Comparison of ENCODE assay signal across 8 cellular contexts in the genomic region with DNA sequence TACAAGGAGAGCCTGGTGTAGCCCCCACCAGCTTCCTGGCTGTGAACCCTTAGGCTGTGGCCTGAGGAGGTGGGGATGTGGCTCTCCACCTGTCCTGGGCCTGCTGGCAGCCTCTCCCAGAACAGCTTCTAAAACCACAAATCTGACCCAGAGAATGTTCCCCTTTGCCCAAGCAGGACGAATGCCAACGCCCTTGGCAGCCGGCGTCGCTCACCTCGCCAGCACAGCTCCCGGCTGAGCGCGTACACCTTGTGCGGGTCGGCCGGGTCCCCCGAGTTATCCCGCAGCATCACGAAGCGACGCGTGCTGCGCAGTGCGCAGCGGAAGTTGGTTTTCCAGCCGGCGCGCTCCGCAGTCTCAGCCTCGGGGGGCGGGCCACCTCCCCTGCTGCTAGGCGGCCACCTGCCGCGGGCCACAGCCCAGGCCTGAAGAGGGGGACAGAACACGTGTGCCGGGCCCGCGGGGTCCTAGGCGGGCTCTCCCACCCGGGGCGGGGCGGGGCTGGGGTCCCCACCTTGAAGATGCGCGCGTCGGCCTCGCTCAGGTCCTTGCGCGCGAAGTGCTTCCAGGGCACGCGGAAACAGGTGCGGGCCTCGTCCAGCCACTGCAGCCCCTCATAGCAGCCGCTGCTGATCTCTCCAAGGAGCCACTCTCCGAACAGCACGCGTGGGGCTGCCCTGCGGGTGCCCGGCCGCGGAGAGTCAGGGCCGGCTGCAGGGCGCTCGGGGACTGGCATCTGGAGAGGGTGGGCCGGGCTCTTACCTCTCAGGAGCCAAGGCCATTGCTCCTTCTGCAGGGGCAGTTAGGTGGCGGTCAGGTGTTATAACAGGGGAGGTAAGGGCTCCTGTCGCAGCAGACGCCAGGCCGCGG. TPM values are rescaled to one million over a fixed set of nuclear protein-coding genes. Genes with fewer than 3 reads are reported as not detected.
DNase-seq lines count a peak whose midpoint lies in the region; ATAC-seq, FAIRE-seq and TF ChIP-seq lines count a peak whose summit lies in the region.

No MANE protein-coding gene starts in this region.

- TF ChIP-seq CTCF in fibroblast of pulmonary artery (IDR thresholded peaks at IDR 0.05; ENCODE audit: low read length, missing control alignments) (no peak), parathyroid adenoma (IDR thresholded peaks at IDR 0.05) (no peak)

- peaks cover 25% of the 10 kb centered on the region for H3K36me3 Mint-ChIP-seq in activated CD4-positive, alpha-beta T cell treated with anti-CD3 and anti-CD28 coated beads, Interleukin-2, amount 10 ng/mL, durations not matched to agents 24 days and 14 days (ENCODE audit: low read depth)
- H3K36me3 Mint-ChIP-seq in T-helper 1 cell treated with Interleukin-12 subunit alpha and Interleukin-12 subunit beta and Interleukin-4 antibody, amounts not matched to agents 30 μg/mL and 1 μg/mL, for 36 hours (ENCODE audit: low read depth): peaks cover 22% of the 10 kb centered on the region

- no peak overlapping the region for H2AFZ ChIP-seq in parathyroid adenoma

- FAIRE-seq in HTR-8/SVneo (lab: Jason Lieb, UNC): no peak

- no peak overlapping the region for H3K9ac ChIP-seq in parathyroid adenoma

- no peaks in the 10 kb centered on the region for H3K27me3 Mint-ChIP-seq in activated CD4-positive, alpha-beta T cell treated with anti-CD3 and anti-CD28 coated beads, Interleukin-2, amount 10 ng/mL, durations not matched to agents 24 days and 14 days
- H3K27me3 Mint-ChIP-seq in T-helper 1 cell treated with Interleukin-12 subunit alpha and Interleukin-12 subunit beta and Interleukin-4 antibody, amounts not matched to agents 30 μg/mL and 1 μg/mL, for 36 hours (ENCODE audit: low read depth): no peaks in the 10 kb centered on the region

- peak overlapping the region; percentile 89 for H3K4me3 Mint-ChIP-seq in activated CD4-positive, alpha-beta T cell treated with anti-CD3 and anti-CD28 coated beads, Interleukin-2, amount 10 ng/mL, durations not matched to agents 24 days and 14 days
- H3K4me3 Mint-ChIP-seq in T-helper 1 cell treated with Interleukin-12 subunit alpha and Interleukin-12 subunit beta and Interleukin-4 antibody, amounts not matched to agents 30 μg/mL and 1 μg/mL, for 36 hours: peak overlapping the region; percentile 89

- H3K9me3 ChIP-seq in parathyroid adenoma (ENCODE audit: control insufficient read depth, low read length): no peaks in the 10 kb centered on the region

- ATAC-seq in HG03039 (IDR thresholded peaks at IDR 0.05; ENCODE audit: unreplicated experiment): no peak

- H3K27ac Mint-ChIP-seq in activated CD4-positive, alpha-beta T cell treated with anti-CD3 and anti-CD28 coated beads, Interleukin-2, amount 10 ng/mL, durations not matched to agents 24 days and 14 days: peak overlapping the region; percentile 89
- H3K27ac Mint-ChIP-seq in T-helper 1 cell treated with Interleukin-12 subunit alpha and Interleukin-12 subunit beta and Interleukin-4 antibody, amounts not matched to agents 30 μg/mL and 1 μg/mL, for 36 hours: peak overlapping the region; percentile 90

- H3K36me3 ChIP-seq in parathyroid adenoma (ENCODE audit: control insufficient read depth, insufficient read depth, low read length): no peaks in the 10 kb centered on the region

- H3K4me2 ChIP-seq in parathyroid adenoma (ENCODE audit: low read length): peak overlapping the region; percentile 93

- H3K4me1 ChIP-seq in parathyroid adenoma: no peaks in the 10 kb centered on the region

- peak; percentile 73 for DNase-seq in activated CD4-positive, alpha-beta T cell treated with anti-CD3 and anti-CD28 coated beads, Interleukin-2, amount 10 ng/mL, durations not matched to agents 24 days and 14 days
- no peak for DNase-seq in activated CD4-positive, alpha-beta T cell treated with anti-CD3 and anti-CD28 coated beads for 4 hours
- no peak for DNase-seq in fibroblast of pulmonary artery (ENCODE audit: low read depth)
- no peak for DNase-seq in HTR-8/SVneo (ENCODE audit: insufficient read length, low spot score)
- no peak for DNase-seq in HuH-7 (ENCODE audit: low spot score)

- H3K4me3 ChIP-seq in fibroblast of pulmonary artery (replicated peaks; ENCODE audit: low read depth, low read length) (peak overlapping the region; percentile 72), parathyroid adenoma (ENCODE audit: low read depth, low read length) (peak overlapping the region; percentile 78)

- intact Hi-C loops in activated CD4-positive, alpha-beta T cell treated with anti-CD3 and anti-CD28 coated beads, Interleukin-2, amount 10 ng/mL, durations not matched to agents 24 days and 14 days (cut with micrococcal nuclease): loop anchor here (5.0 kb wide), 1 partner anchor 38 kb away; a partner anchor contains a TSS

- H3K4me1 Mint-ChIP-seq in activated CD4-positive, alpha-beta T cell treated with anti-CD3 and anti-CD28 coated beads, Interleukin-2, amount 10 ng/mL, durations not matched to agents 24 days and 14 days: peaks cover 20% of the 10 kb centered on the region
- H3K4me1 Mint-ChIP-seq in T-helper 1 cell treated with Interleukin-12 subunit alpha and Interleukin-12 subunit beta and Interleukin-4 antibody, amounts not matched to agents 30 μg/mL and 1 μg/mL, for 36 hours (ENCODE audit: low read depth): peaks cover 13% of the 10 kb centered on the region

- H3K27me3 ChIP-seq in parathyroid adenoma (ENCODE audit: control insufficient read depth, insufficient read depth, low read length): no peaks in the 10 kb centered on the region

- H3K27ac ChIP-seq in parathyroid adenoma: peak overlapping the region; percentile 85

- no peaks in the 10 kb centered on the region for H3K9me3 Mint-ChIP-seq in activated CD4-positive, alpha-beta T cell treated with anti-CD3 and anti-CD28 coated beads, Interleukin-2, amount 10 ng/mL, durations not matched to agents 24 days and 14 days
- no peaks in the 10 kb centered on the region for H3K9me3 Mint-ChIP-seq in T-helper 1 cell treated with Interleukin-12 subunit alpha and Interleukin-12 subunit beta and Interleukin-4 antibody, amounts not matched to agents 30 μg/mL and 1 μg/mL, for 36 hours

- no peaks in the 10 kb centered on the region for H3K79me2 ChIP-seq in parathyroid adenoma

RNA-seq across cellular contexts. Expression of a gene that starts 0.9 kb away (rescaled TPM):
- total RNA-seq in activated CD4-positive, alpha-beta T cell treated with anti-CD3 and anti-CD28 coated beads, Interleukin-2, amount 10 ng/mL, durations not matched to agents 24 days and 14 days: 42.8 and 45.3 TPM in 2 replicates

RNA-seq across cellular contexts. Expression of a gene that starts 9.9 kb away (rescaled TPM):
- total RNA-seq in activated CD4-positive, alpha-beta T cell treated with anti-CD3 and anti-CD28 coated beads, Interleukin-2, amount 10 ng/mL, durations not matched to agents 24 days and 14 days: not detected in 2 replicates

RNA-seq across cellular contexts. Expression of a gene that starts 12.2 kb away (rescaled TPM):
- total RNA-seq in activated CD4-positive, alpha-beta T cell treated with anti-CD3 and anti-CD28 coated beads, Interleukin-2, amount 10 ng/mL, durations not matched to agents 24 days and 14 days: not detected in 2 replicates

RNA-seq across cellular contexts. Expression of a gene that starts 22.3 kb away (rescaled TPM):
- 0.14 and 0.28 TPM in 2 replicates for total RNA-seq in activated CD4-positive, alpha-beta T cell treated with anti-CD3 and anti-CD28 coated beads, Interleukin-2, amount 10 ng/mL, durations not matched to agents 24 days and 14 days

RNA-seq across cellular contexts. Expression of a gene that starts 38.5 kb away (rescaled TPM):
- 54.8 and 57.4 TPM in 2 replicates for total RNA-seq in activated CD4-positive, alpha-beta T cell treated with anti-CD3 and anti-CD28 coated beads, Interleukin-2, amount 10 ng/mL, durations not matched to agents 24 days and 14 days
